24 cellular contexts compared by ENCODE assay signal in the genomic region with DNA sequence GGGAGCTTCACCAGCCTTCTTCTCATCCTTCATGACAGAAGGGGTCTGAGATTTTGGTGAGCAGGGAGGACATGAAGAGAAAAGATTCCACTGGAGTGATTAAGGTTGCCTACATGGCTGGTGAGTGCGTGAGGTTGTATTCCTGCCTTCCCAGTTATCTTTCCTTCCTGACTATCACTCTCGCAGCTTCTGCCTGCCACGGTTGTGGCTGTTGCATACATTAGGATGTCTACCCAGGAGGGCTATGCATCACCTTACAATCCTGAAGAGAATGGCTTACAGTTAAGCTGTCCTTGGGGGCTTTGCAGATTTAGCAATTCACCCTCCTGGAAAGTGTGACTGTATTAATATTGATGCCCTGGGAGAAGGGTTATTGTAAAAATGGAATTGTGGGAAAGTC.
"Had no signal": no experiment of that assay in that cellular context is flagged by ENCODE, and none has a peak within 500 bp of the region (broad histone marks: within the 10 kb centered on the region; RNA-seq: fewer than 3 reads in every experiment).

No MANE protein-coding gene starts in this region.

- ATAC-seq: K562, Panc1, PC-3 had no signal

- H3K36me3 Mint-ChIP-seq: IgD-negative memory B cell had no signal

- DNase-seq: Kasumi-1, MM.1S, NCI-H1092 treated with DMSO at 0.1 percent for 48 hours, NCI-H1436, NCI-H187, NCI-H2029, NCI-H2081 treated with DMSO at 0.1 percent for 48 hours, NCI-H2171, NCI-H226, NCI-H446, NCI-H510A, NCI-H524 treated with DMSO at 0.1 percent for 48 hours, NCI-H69, NCI-H774, PC-3, SHP77, SK-N-SH had no signal

- H3K27me3 Mint-ChIP-seq: IgD-negative memory B cell had no signal

- H3K4me1 Mint-ChIP-seq: IgD-negative memory B cell had no signal

- H3K4me3 Mint-ChIP-seq: IgD-negative memory B cell had no signal

- H3K27ac Mint-ChIP-seq: IgD-negative memory B cell had no signal

- H3K4me3 ChIP-seq: K562 had no signal

- H3K9me2 ChIP-seq: SK-N-SH had no signal

- H3K9me3 ChIP-seq: SK-N-SH had no signal

- H3K27ac ChIP-seq: HL-60, KMS-11, RWPE1 had no signal

- FAIRE-seq: HTR-8/SVneo, K562 had no signal

- H3K9ac ChIP-seq: KMS-11, SK-N-SH had no signal

- H3K4me2 ChIP-seq: KMS-11, SK-N-SH had no signal
